13 cellular contexts compared by ENCODE assay signal in the genomic region with DNA sequence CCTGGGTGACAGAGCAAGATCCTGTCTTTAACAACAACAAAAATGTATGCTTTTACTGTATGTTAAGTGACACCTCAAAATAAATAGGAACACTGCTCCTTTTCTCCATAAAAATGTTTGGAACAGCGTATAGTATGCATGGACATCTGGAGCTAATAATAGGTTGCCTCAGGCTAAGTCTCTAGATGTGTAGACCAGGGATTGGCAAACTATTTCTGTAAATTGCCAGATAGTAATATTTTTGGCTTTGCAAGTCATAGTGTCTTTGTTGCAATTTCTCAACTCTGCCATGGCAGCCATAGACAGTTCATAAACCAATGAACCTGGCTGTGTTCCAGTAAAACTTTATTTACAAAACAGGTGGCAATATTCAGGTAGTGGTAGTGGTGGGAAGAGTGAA.
"Had no signal": no experiment of that assay in that cellular context is flagged by ENCODE, and none has a peak within 500 bp of the region (broad histone marks: within the 10 kb centered on the region; RNA-seq: fewer than 3 reads in every experiment).

No MANE protein-coding gene starts in this region.

- DNase-seq: activated CD4-positive, alpha-beta T cell treated with anti-CD3 and anti-CD28 coated beads, Interleukin-2, amount 50 U/mL, for 4 hours; activated CD4-positive, CD25-positive, alpha-beta regulatory T cell treated with anti-CD3 and anti-CD28 coated beads, Interleukin-2, amount 50 U/mL, for 72 hours; activated naive CD4-positive, alpha-beta T cell treated with anti-CD3 and anti-CD28 coated beads, Interleukin-2, amount 10 ng/mL, durations not matched to agents 7 days and 5 days; erythroblast; heart left ventricle; left cardiac atrium; lower lobe of right lung; midbrain; stimulated activated naive CD8-positive, alpha-beta T cell treated with anti-CD3 and anti-CD28 coated beads, Interleukin-15, Interleukin-2, amounts not matched to agents 100 U/mL and 50 U/mL, for 24 hours; T1000; transverse colon had no signal

- H3K36me3 ChIP-seq: cardiac muscle cell, heart left ventricle, lower lobe of right lung, transverse colon, vagina had no signal

- H3K27me3 ChIP-seq: cardiac muscle cell, transverse colon, vagina had no signal

- H3K9me3 ChIP-seq: heart left ventricle, lower lobe of right lung, transverse colon, vagina had no signal

- H3K4me1 ChIP-seq: lower lobe of right lung, transverse colon, vagina had no signal

- H3K27ac ChIP-seq: cardiac muscle cell, heart left ventricle, lower lobe of right lung, transverse colon, vagina had no signal

- H3K4me3 ChIP-seq: cardiac muscle cell, heart left ventricle, lower lobe of right lung, transverse colon, vagina had no signal
